1 cellular context compared by ENCODE assay signal in the genomic region with DNA sequence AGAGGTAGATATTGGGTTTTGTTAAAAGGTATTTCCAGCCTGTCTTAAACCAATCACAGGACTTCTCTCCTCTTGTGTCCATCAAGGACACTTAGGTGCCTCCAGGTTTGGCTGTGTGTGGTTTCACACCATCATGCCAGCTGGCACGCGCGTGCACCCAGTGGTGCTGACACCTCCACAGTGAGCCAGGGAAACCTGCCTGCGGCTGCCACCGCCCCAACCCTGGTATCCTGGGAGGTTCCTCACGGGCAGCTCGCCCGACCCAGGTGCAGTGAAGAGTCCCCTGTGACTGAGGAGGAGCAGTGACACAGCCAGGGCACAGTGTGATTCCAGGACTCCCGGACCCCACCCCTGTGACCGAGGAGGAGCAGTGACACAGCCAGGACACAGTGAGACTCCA.
TF ChIP-seq lines count a peak whose summit lies in the region.

No MANE protein-coding gene starts in this region.

TF ChIP-seq in HepG2, 621 proteins besides CTCF, POLR2A, EP300 and RAD21:
- TF ChIP-seq, protein P1, sequence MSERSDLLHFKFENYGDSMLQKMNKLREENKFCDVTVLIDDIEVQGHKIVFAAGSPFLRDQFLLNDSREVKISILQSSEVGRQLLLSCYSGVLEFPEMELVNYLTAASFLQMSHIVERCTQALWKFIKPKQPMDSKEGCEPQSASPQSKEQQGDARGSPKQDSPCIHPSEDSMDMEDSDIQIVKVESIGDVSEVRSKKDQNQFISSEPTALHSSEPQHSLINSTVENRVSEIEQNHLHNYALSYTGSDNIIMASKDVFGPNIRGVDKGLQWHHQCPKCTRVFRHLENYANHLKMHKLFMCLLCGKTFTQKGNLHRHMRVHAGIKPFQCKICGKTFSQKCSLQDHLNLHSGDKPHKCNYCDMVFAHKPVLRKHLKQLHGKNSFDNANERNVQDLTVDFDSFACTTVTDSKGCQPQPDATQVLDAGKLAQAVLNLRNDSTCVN (CRISPR knock-in tag; IDR thresholded peaks at IDR 0.05; ENCODE audit: borderline replicate concordance), result no peak
- TF ChIP-seq ZNF235 (CRISPR knock-in tag; IDR thresholded peaks at IDR 0.05; ENCODE audit: borderline replicate concordance), result no peak
